In the genomic region with DNA sequence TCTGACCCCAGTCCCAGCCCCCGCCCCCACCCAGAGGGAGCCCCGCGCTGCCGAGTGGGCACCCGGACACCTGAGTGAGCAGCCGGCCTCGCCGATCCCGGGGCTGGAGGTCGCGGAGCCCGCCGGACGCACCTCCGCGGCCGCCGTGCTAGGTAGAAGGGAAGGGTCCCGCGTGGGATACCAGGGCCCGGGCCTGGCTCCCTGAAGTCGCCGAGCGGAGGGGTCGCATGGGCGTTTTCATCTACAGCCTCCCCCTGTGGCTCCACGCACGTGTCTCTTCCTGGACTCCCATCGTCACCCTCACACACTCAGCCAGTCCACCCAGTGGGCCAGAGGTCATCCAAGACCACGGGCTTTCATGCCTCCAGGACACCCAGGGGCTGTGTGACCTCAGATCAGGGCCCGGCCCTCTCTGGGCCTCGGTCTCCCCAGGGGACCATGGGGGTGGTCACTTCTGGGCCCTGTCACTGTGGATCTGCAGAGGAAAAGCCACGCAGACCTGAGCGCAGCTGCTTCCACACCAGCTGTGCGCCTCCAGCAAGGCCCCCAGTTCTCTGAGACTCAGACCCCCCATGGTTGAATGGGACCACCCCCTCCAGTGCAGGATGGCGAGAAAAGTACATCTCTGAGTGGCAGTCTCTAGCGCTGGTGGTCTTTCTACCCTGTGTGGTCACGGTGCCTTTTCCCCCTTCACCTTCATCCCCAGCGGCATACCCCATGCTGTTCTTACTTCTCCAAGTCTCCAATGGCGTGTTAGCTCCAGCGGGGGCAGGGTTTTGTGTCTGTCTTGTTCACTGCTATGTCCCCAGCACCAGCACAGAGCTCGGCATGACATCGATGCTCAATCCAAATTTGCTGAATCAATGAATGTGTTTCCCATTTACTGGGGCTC, we compare ENCODE assay signal across 8 cellular contexts. TPM values are rescaled to one million over a fixed set of nuclear protein-coding genes. Genes with fewer than 3 reads are reported as not detected.
DNase-seq lines count a peak whose midpoint lies in the region; ATAC-seq, FAIRE-seq and TF ChIP-seq lines count a peak whose summit lies in the region.

No MANE protein-coding gene starts in this region.

- no peak for TF ChIP-seq CTCF in 22Rv1 (IDR thresholded peaks at IDR 0.05)
- no peak for TF ChIP-seq CTCF in bronchial epithelial cell (IDR thresholded peaks at IDR 0.05; ENCODE audit: insufficient read depth, low read length, severe bottlenecking)
- no peak for TF ChIP-seq CTCF in lung (IDR thresholded peaks at IDR 0.05; ENCODE audit: control extremely low read depth, extremely low read depth)
- no peak for TF ChIP-seq CTCF in uterus (IDR thresholded peaks at IDR 0.05)

- intact Hi-C loops in uterus (cut with DNase I; ENCODE audit: low total_unique reads) = no loop called here

- H3K4me1 ChIP-seq in lung (ENCODE audit: control insufficient read depth in 2 of 2, insufficient read depth in 2 of 2, low read length in 2 of 2) (peaks cover 0 to 20% of the 10 kb centered on the region in 2 donors), uterus (no peaks in the 10 kb centered on the region)

- peak; percentile 53 for DNase-seq in HuH-7 (ENCODE audit: low spot score)
- DNase-seq in bronchial epithelial cell (ENCODE audit: low read depth) = no peak
- DNase-seq in lung (ENCODE audit: low spot score) = no peak
- peak in 1 of 2 donors; percentile 24 for DNase-seq in uterus
- no peak for DNase-seq in activated CD4-positive, alpha-beta T cell treated with anti-CD3 and anti-CD28 coated beads for 48 hours
- no peak for DNase-seq in activated gamma-delta T cell (lab: John Stamatoyannopoulos, UW)

- H3K27me3 ChIP-seq in bronchial epithelial cell (ENCODE audit: control insufficient read depth, insufficient read depth, low read length) (no peaks in the 10 kb centered on the region), lung (ENCODE audit: control insufficient read depth, insufficient read depth) (no peaks in the 10 kb centered on the region), uterus (no peaks in the 10 kb centered on the region)

- H3K27ac ChIP-seq in 22Rv1 (peak overlapping the region; percentile 43), lung (ENCODE audit: low read depth in 1 of 2, low read length in 1 of 2) (peak overlapping the region; percentile 26 to 51), uterus (peak overlapping the region; percentile 58 to 73)

- FAIRE-seq in bronchial epithelial cell (lab: Jason Lieb, UNC) = no peak

- no peaks in the 10 kb centered on the region for H3K36me3 ChIP-seq in bronchial epithelial cell (ENCODE audit: control insufficient read depth, insufficient read depth, low read length)
- H3K36me3 ChIP-seq in lung (ENCODE audit: control insufficient read depth in 2 of 2, insufficient read depth in 2 of 2, low read length in 2 of 2) = no peaks in the 10 kb centered on the region
- H3K36me3 ChIP-seq in uterus = no peaks in the 10 kb centered on the region

- H3K4me3 ChIP-seq in bronchial epithelial cell (ENCODE audit: low read depth, low read length) (peak overlapping the region; percentile 42), lung (peak overlapping the region; percentile 3), uterus (peak overlapping the region; percentile 25 to 42)

- H3K9me3 ChIP-seq in lung (ENCODE audit: control insufficient read depth in 2 of 2, insufficient read depth in 1 of 2, low read length in 1 of 2) = no peaks in the 10 kb centered on the region
- no peaks in the 10 kb centered on the region for H3K9me3 ChIP-seq in uterus

- TF ChIP-seq POLR2A in uterus (IDR thresholded peaks at IDR 0.05) = no peak

- WGBS in lung, 2 donors = 16 to 24% methylated on average over 41 to 43 of the region's 43 CpGs

- no peak for ATAC-seq in lung (ENCODE audit: insufficient read depth, low FRiP score)
- no peak for ATAC-seq in HG02571 (IDR thresholded peaks at IDR 0.05; ENCODE audit: unreplicated experiment)

RNA-seq across cellular contexts. Expression of gene SDC3, which starts 0.6 kb away (rescaled TPM):
- 2.4 and 4.7 TPM in 2 replicates for total RNA-seq in bronchial epithelial cell
- 10 to 100 TPM; 23.9 to 41.8 TPM for total RNA-seq in lung
- 10 to 100 TPM; 21.2 to 23.5 TPM for polyA plus RNA-seq in lung
- 10 to 100 TPM; 12.4 to 38.3 (median 30.5) TPM for total RNA-seq in uterus
